In genomic region chr4:137519406-137519805, GRCh38 we compare ENCODE assay signal across 1 cellular context.
TF ChIP-seq lines count a peak whose summit lies in the region.

No MANE protein-coding gene starts in this region.

TF ChIP-seq in SK-N-SH treated with all-trans-retinoic acid at 6 μM for 48 hours, 23 proteins besides CTCF, POLR2A, EP300 and RAD21 (continued from another document):
- no peak for TF ChIP-seq TCF4 (CRISPR knock-in tag; IDR thresholded peaks at IDR 0.05; ENCODE audit: borderline replicate concordance)
- no peak for TF ChIP-seq TOX (CRISPR knock-in tag; IDR thresholded peaks at IDR 0.05; ENCODE audit: borderline replicate concordance)
- TF ChIP-seq TSHZ2 (CRISPR knock-in tag; IDR thresholded peaks at IDR 0.05), result no peak
- TF ChIP-seq CSDC2 (CRISPR knock-in tag; IDR thresholded peaks at IDR 0.05), result no peak
TF ChIP-seq in SK-N-SH treated with all-trans-retinoic acid at 6 μM for 48 hours: peak in this region for 0.
